In the genomic region with DNA sequence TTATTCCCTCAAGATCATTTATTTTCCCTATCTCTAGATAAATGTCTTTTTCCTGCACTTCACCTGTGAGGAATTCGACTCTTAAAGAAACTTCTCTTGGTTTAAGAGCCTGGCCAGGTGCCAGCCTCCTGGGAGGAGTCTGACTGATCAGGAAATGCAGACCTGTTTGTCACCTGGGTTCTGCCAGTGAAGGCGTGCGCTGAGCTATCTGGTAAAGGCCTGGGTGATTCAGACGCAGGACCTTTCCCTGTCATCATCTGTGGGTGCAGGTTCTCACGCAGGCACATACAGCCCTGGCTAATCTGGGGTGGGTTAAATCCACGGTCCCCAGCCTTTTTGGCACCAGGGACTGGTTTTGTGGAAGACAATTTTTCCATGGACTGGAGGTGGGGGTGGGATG, we compare ENCODE assay signal across 13 cellular contexts.
DNase-seq lines count a peak whose midpoint lies in the region; ATAC-seq lines count a peak whose summit lies in the region.
"Had no signal": no experiment of that assay in that cellular context is flagged by ENCODE, and none has a peak within 500 bp of the region (broad histone marks: within the 10 kb centered on the region; RNA-seq: fewer than 3 reads in every experiment).

No MANE protein-coding gene starts in this region.

- POLR2A ChIA-PET in activated CD4-positive, alpha-beta T cell treated with anti-CD3 and anti-CD28 coated beads for 36 hours (lab: Charles Lee): no interaction called here
- POLR2A ChIA-PET in activated CD4-positive, alpha-beta T cell treated with anti-CD3 and anti-CD28 coated beads, Interleukin-2, amount 10 ng/mL, durations not matched to agents 7 days and 5 days (lab: Charles Lee): no interaction called here
- POLR2A ChIA-PET in activated CD8-positive, alpha-beta T cell treated with anti-CD3 and anti-CD28 coated beads, Interleukin-2, amount 10 ng/mL, durations not matched to agents 7 days and 5 days (lab: Charles Lee): no interaction called here

- no peaks in the 10 kb centered on the region for H3K27me3 ChIP-seq in muscle layer of duodenum (ENCODE audit: low read depth, low read length)

- no peak overlapping the region for H3K27ac Mint-ChIP-seq in activated CD4-positive, alpha-beta T cell treated with anti-CD3 and anti-CD28 coated beads for 36 hours
- no peak overlapping the region for H3K27ac Mint-ChIP-seq in activated CD4-positive, alpha-beta T cell treated with anti-CD3 and anti-CD28 coated beads, Interleukin-2, amount 10 ng/mL, durations not matched to agents 7 days and 5 days
- no peak overlapping the region for H3K27ac Mint-ChIP-seq in activated CD8-positive, alpha-beta T cell treated with anti-CD3 and anti-CD28 coated beads, Interleukin-2, amount 10 ng/mL, durations not matched to agents 7 days and 5 days
- H3K27ac Mint-ChIP-seq: stimulated activated naive CD8-positive, alpha-beta T cell treated with anti-CD3 and anti-CD28 coated beads, Interleukin-15, Interleukin-2, amounts not matched to agents 100 ng/mL and 50 ng/mL, for 24 hours had no signal

- intact Hi-C loops in activated CD4-positive, alpha-beta T cell treated with anti-CD3 and anti-CD28 coated beads for 36 hours (cut with DNase I, micrococcal nuclease): no loop called here

- H3K9me3 Mint-ChIP-seq in activated CD4-positive, alpha-beta T cell treated with anti-CD3 and anti-CD28 coated beads for 36 hours (ENCODE audit: low read depth): no peaks in the 10 kb centered on the region
- H3K9me3 Mint-ChIP-seq in activated CD4-positive, alpha-beta T cell treated with anti-CD3 and anti-CD28 coated beads, Interleukin-2, amount 10 ng/mL, durations not matched to agents 7 days and 5 days: no peaks in the 10 kb centered on the region
- H3K9me3 Mint-ChIP-seq in activated CD8-positive, alpha-beta T cell treated with anti-CD3 and anti-CD28 coated beads, Interleukin-2, amount 10 ng/mL, durations not matched to agents 7 days and 5 days (ENCODE audit: insufficient read depth): no peaks in the 10 kb centered on the region
- H3K9me3 Mint-ChIP-seq: nephron progenitor cell; stimulated activated naive CD8-positive, alpha-beta T cell treated with anti-CD3 and anti-CD28 coated beads, Interleukin-15, Interleukin-2, amounts not matched to agents 100 ng/mL and 50 ng/mL, for 24 hours had no signal

- peaks cover 5 to 33% of the 10 kb centered on the region in 2 donors for H3K4me1 ChIP-seq in muscle layer of duodenum (ENCODE audit: control insufficient read depth in 1 of 2, insufficient read depth in 2 of 2, low read length in 2 of 2)

- no peaks in the 10 kb centered on the region for H3K36me3 Mint-ChIP-seq in activated CD4-positive, alpha-beta T cell treated with anti-CD3 and anti-CD28 coated beads for 36 hours (ENCODE audit: low read depth)
- no peaks in the 10 kb centered on the region for H3K36me3 Mint-ChIP-seq in activated CD4-positive, alpha-beta T cell treated with anti-CD3 and anti-CD28 coated beads, Interleukin-2, amount 10 ng/mL, durations not matched to agents 7 days and 5 days (ENCODE audit: low read depth)
- no peaks in the 10 kb centered on the region for H3K36me3 Mint-ChIP-seq in activated CD8-positive, alpha-beta T cell treated with anti-CD3 and anti-CD28 coated beads, Interleukin-2, amount 10 ng/mL, durations not matched to agents 7 days and 5 days (ENCODE audit: low read depth)

- H3K4me3 ChIP-seq in muscle layer of duodenum (ENCODE audit: low read depth in 1 of 2, low read length in 2 of 2): no peak overlapping the region

- no peaks in the 10 kb centered on the region for H3K4me1 Mint-ChIP-seq in activated CD4-positive, alpha-beta T cell treated with anti-CD3 and anti-CD28 coated beads for 36 hours
- H3K4me1 Mint-ChIP-seq in activated CD4-positive, alpha-beta T cell treated with anti-CD3 and anti-CD28 coated beads, Interleukin-2, amount 10 ng/mL, durations not matched to agents 7 days and 5 days: no peaks in the 10 kb centered on the region
- no peaks in the 10 kb centered on the region for H3K4me1 Mint-ChIP-seq in activated CD8-positive, alpha-beta T cell treated with anti-CD3 and anti-CD28 coated beads, Interleukin-2, amount 10 ng/mL, durations not matched to agents 7 days and 5 days (ENCODE audit: low read depth)

- no peaks in the 10 kb centered on the region for H3K36me3 ChIP-seq in muscle layer of duodenum (ENCODE audit: control insufficient read depth in 1 of 2, insufficient read depth in 2 of 2, low read length in 2 of 2)

- no peak overlapping the region for H3K4me3 Mint-ChIP-seq in activated CD4-positive, alpha-beta T cell treated with anti-CD3 and anti-CD28 coated beads for 36 hours
- H3K4me3 Mint-ChIP-seq in activated CD4-positive, alpha-beta T cell treated with anti-CD3 and anti-CD28 coated beads, Interleukin-2, amount 10 ng/mL, durations not matched to agents 7 days and 5 days: no peak overlapping the region
- no peak overlapping the region for H3K4me3 Mint-ChIP-seq in activated CD8-positive, alpha-beta T cell treated with anti-CD3 and anti-CD28 coated beads, Interleukin-2, amount 10 ng/mL, durations not matched to agents 7 days and 5 days
- H3K4me3 Mint-ChIP-seq: nephron progenitor cell; stimulated activated naive CD8-positive, alpha-beta T cell treated with anti-CD3 and anti-CD28 coated beads, Interleukin-15, Interleukin-2, amounts not matched to agents 100 ng/mL and 50 ng/mL, for 24 hours had no signal

- no peaks in the 10 kb centered on the region for H3K9me3 ChIP-seq in muscle layer of duodenum (ENCODE audit: control insufficient read depth in 1 of 2, low read length in 2 of 2)

- CTCF ChIA-PET in activated CD4-positive, alpha-beta T cell treated with anti-CD3 and anti-CD28 coated beads for 36 hours (lab: Charles Lee): interaction anchor here (1.2 kb wide), 1 partner anchor 28 kb away, joined by 3 read pairs; no protein-coding TSS in a partner anchor
- CTCF ChIA-PET in activated CD4-positive, alpha-beta T cell treated with anti-CD3 and anti-CD28 coated beads, Interleukin-2, amount 10 ng/mL, durations not matched to agents 7 days and 5 days (lab: Charles Lee): no interaction called here
- CTCF ChIA-PET in activated CD8-positive, alpha-beta T cell treated with anti-CD3 and anti-CD28 coated beads, Interleukin-2, amount 10 ng/mL, durations not matched to agents 7 days and 5 days (lab: Charles Lee): no interaction called here

- H3K27ac ChIP-seq in muscle layer of duodenum (ENCODE audit: low read length): peak overlapping the region; percentile 73

- no peak for ATAC-seq in activated CD4-positive, alpha-beta T cell treated with anti-CD3 and anti-CD28 coated beads for 36 hours
- no peak for ATAC-seq in activated CD8-positive, alpha-beta T cell treated with anti-CD3 and anti-CD28 coated beads, Interleukin-2, amount 10 ng/mL, durations not matched to agents 7 days and 5 days

- no peaks in the 10 kb centered on the region for H3K27me3 Mint-ChIP-seq in activated CD4-positive, alpha-beta T cell treated with anti-CD3 and anti-CD28 coated beads for 36 hours
- H3K27me3 Mint-ChIP-seq in activated CD4-positive, alpha-beta T cell treated with anti-CD3 and anti-CD28 coated beads, Interleukin-2, amount 10 ng/mL, durations not matched to agents 7 days and 5 days: no peaks in the 10 kb centered on the region
- H3K27me3 Mint-ChIP-seq in activated CD8-positive, alpha-beta T cell treated with anti-CD3 and anti-CD28 coated beads, Interleukin-2, amount 10 ng/mL, durations not matched to agents 7 days and 5 days (ENCODE audit: low read depth): no peaks in the 10 kb centered on the region
- H3K27me3 Mint-ChIP-seq: stimulated activated naive CD8-positive, alpha-beta T cell treated with anti-CD3 and anti-CD28 coated beads, Interleukin-15, Interleukin-2, amounts not matched to agents 100 ng/mL and 50 ng/mL, for 24 hours had no signal

- DNase-seq in activated CD4-positive, alpha-beta T cell treated with anti-CD3 and anti-CD28 coated beads for 36 hours: peak; percentile 15
- DNase-seq in activated CD4-positive, alpha-beta T cell treated with anti-CD3 and anti-CD28 coated beads, Interleukin-2, amount 10 ng/mL, durations not matched to agents 7 days and 5 days: no peak
- DNase-seq in cerebellar cortex (ENCODE audit: low spot score) (peak; percentile 46), ureter (ENCODE audit: low spot score) (peak; percentile 83), activated gamma-delta T cell treated with Interleukin-2 at 50 U/mL for 16 hours (no peak), occipital lobe (lab: John Stamatoyannopoulos, UW) (no peak)
- DNase-seq in activated CD8-positive, alpha-beta T cell treated with anti-CD3 and anti-CD28 coated beads, Interleukin-2, amount 10 ng/mL, durations not matched to agents 7 days and 5 days: no peak
- DNase-seq: NCI-H187 treated with DMSO at 0.1 percent for 48 hours; nephron progenitor cell; stimulated activated CD4-positive, alpha-beta T cell treated with anti-CD3 and anti-CD28 coated beads, Interleukin-1b, Interleukin-23, amount 100 ng/mL, for 48 hours; T-helper 9 cell had no signal

Comparison
In these comparisons a context has a peak if more than half of its experiments do, and no peak if none do; other contexts are left out.
1. DNase-seq: peak in activated CD4-positive, alpha-beta T cell treated with anti-CD3 and anti-CD28 coated beads for 36 hours (single experiment), cerebellar cortex (single experiment) and ureter (single experiment); none in activated CD4-positive, alpha-beta T cell treated with anti-CD3 and anti-CD28 coated beads, Interleukin-2, amount 10 ng/mL, durations not matched to agents 7 days and 5 days (single experiment), activated gamma-delta T cell treated with Interleukin-2 at 50 U/mL for 16 hours (single experiment), occipital lobe (single experiment) and activated CD8-positive, alpha-beta T cell treated with anti-CD3 and anti-CD28 coated beads, Interleukin-2, amount 10 ng/mL, durations not matched to agents 7 days and 5 days (single experiment).